9 cellular contexts compared by ENCODE assay signal in the genomic region with DNA sequence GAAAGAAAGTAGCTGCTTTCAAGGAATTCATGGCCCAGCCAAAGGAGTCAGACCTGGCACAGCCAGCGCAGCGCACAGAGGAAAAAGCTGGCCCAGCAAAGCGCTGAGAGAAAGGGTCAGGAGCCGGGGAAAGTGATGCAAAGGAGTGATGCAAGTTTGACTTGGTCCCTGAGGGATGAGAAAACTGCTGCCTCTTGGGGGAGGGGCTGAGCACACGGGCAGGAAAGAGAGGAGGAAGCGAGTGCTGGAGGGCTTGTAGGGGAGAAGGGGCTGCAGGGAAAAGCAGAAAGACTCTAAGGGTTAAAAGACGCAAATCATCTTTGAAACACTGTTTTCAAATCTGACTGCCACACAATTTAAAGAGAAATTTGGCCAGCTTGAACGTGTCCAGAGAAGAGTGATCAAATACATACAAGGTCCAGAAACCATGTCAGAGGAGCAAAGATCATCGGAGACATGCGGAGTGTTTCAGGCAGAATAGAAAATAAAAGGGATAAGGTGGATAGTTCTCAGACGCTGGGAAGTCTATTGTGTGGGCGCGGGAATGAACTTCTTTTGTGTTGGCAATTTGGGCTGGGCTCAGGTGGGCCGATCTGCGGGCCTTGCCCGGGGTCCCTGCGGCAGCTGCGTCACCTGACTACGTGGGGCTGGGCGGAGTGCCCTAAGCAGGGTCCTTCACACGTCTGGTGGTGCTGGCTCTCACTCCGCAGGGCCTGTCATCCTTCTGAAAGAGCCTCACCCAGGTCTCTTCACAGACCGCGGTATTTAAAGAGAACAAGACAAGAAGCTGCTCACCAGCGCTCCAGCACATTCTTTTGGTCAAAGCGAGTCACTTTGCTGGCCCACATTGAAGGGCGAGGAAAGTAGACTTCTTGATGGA. TPM values are rescaled to one million over a fixed set of nuclear protein-coding genes. Genes with fewer than 3 reads are reported as not detected.
A peak's percentile ranks its signal among the peaks of the same experiment; 100 is the strongest.
DNase-seq lines count a peak whose midpoint lies in the region; ATAC-seq, FAIRE-seq and TF ChIP-seq lines count a peak whose summit lies in the region.
"Had no signal": no experiment of that assay in that cellular context is flagged by ENCODE, and none has a peak within 500 bp of the region (broad histone marks: within the 10 kb centered on the region; RNA-seq: fewer than 3 reads in every experiment).

No MANE protein-coding gene starts in this region.

- H3K4me3 ChIP-seq in endothelial cell of umbilical vein (replicated peaks in 1 of 3; ENCODE audit: insufficient read depth in 1 of 3, low read depth in 1 of 3, low read length in 3 of 3), result peak overlapping the region in 2 of 3 experiments; percentile 17 to 30
- H3K4me3 ChIP-seq in mesenchymal stem cell (ENCODE audit: insufficient read depth in 1 of 2, low read depth in 1 of 2, low read length in 2 of 2), result peak overlapping the region in 1 of 2 experiments; percentile 66
- H3K4me3 ChIP-seq in vagina, result peak overlapping the region; percentile 2 to 22

- H4K8ac ChIP-seq in mesenchymal stem cell (ENCODE audit: low read length), result peak overlapping the region; percentile 82

- no peak overlapping the region for H3K14ac ChIP-seq in mesenchymal stem cell (ENCODE audit: low read length in 2 of 2)

- TF ChIP-seq CTCF in endothelial cell of umbilical vein (IDR thresholded peaks at IDR 0.05; ENCODE audit: extremely low read depth in 1 of 2, insufficient read depth in 1 of 2, low read depth in 1 of 2, low read length in 2 of 2) (no peak), vagina (IDR thresholded peaks at IDR 0.05) (no peak)

- no peak for TF ChIP-seq POLR2A in endothelial cell of umbilical vein (IDR thresholded peaks at IDR 0.05; ENCODE audit: low read depth, low read length)
- no peak for TF ChIP-seq POLR2A in vagina (IDR thresholded peaks at IDR 0.05)

- H3K4me1 Mint-ChIP-seq in activated CD4-positive, alpha-beta T cell treated with anti-CD3 and anti-CD28 coated beads for 36 hours, result peaks cover 30% of the 10 kb centered on the region
- peaks cover 21% of the 10 kb centered on the region for H3K4me1 Mint-ChIP-seq in activated CD4-positive, alpha-beta T cell treated with anti-CD3 and anti-CD28 coated beads, Interleukin-2, amount 10 ng/mL, durations not matched to agents 24 days and 14 days

- peak; percentile 8 for DNase-seq in activated CD4-positive, alpha-beta T cell treated with anti-CD3 and anti-CD28 coated beads for 36 hours
- no peak for DNase-seq in activated CD4-positive, alpha-beta T cell treated with anti-CD3 and anti-CD28 coated beads, Interleukin-2, amount 10 ng/mL, durations not matched to agents 24 days and 14 days
- DNase-seq in endothelial cell of umbilical vein (ENCODE audit: low read depth, low spot score), result peak; percentile 11
- peak; percentile 73 for DNase-seq in mesenchymal stem cell
- DNase-seq in vagina (ENCODE audit: extremely low spot score in 2 of 2), result no peak
- DNase-seq in activated effector memory CD4-positive, alpha-beta T cell treated with anti-CD3 and anti-CD28 coated beads, Interleukin-2, amount 50 U/mL, for 16 hours, result no peak
- DNase-seq in cerebellum (ENCODE audit: low spot score), result no peak
- DNase-seq in stimulated activated CD4-positive, alpha-beta T cell treated with anti-CD3 and anti-CD28 coated beads, Interleukin-4, amount 100 ng/mL, for 1 hour, result no peak
- DNase-seq: activated CD4-positive, alpha-beta T cell treated with anti-CD3 and anti-CD28 coated beads, Interleukin-2, amount 50 U/mL, for 1 hour had no signal

- H3K4me3 Mint-ChIP-seq in activated CD4-positive, alpha-beta T cell treated with anti-CD3 and anti-CD28 coated beads for 36 hours, result no peak overlapping the region
- H3K4me3 Mint-ChIP-seq in activated CD4-positive, alpha-beta T cell treated with anti-CD3 and anti-CD28 coated beads, Interleukin-2, amount 10 ng/mL, durations not matched to agents 24 days and 14 days, result no peak overlapping the region

- no peaks in the 10 kb centered on the region for H3K9me1 ChIP-seq in endothelial cell of umbilical vein (replicated peaks; ENCODE audit: control insufficient read depth, extremely low read depth, insufficient read depth, low read length)

- dilution Hi-C loops in endothelial cell of umbilical vein (cut with MboI; ENCODE audit: extremely low pct_ligation_motif_present, low sequenced_read_pairs), result no loop called here

- no peak overlapping the region for H3K27ac Mint-ChIP-seq in activated CD4-positive, alpha-beta T cell treated with anti-CD3 and anti-CD28 coated beads for 36 hours
- H3K27ac Mint-ChIP-seq in activated CD4-positive, alpha-beta T cell treated with anti-CD3 and anti-CD28 coated beads, Interleukin-2, amount 10 ng/mL, durations not matched to agents 24 days and 14 days, result no peak overlapping the region

- POLR2A ChIA-PET in activated CD4-positive, alpha-beta T cell treated with anti-CD3 and anti-CD28 coated beads for 36 hours (lab: Charles Lee), result no interaction called here
- POLR2A ChIA-PET in endothelial cell of umbilical vein (lab: Charles Lee), result no interaction called here

- H3K9ac ChIP-seq in endothelial cell of umbilical vein (replicated peaks; ENCODE audit: extremely low read depth, insufficient read depth, low read length) (no peak overlapping the region), mesenchymal stem cell (ENCODE audit: low read length) (peak overlapping the region; percentile 79)

- H3K9me3 ChIP-seq in endothelial cell of umbilical vein (replicated peaks; ENCODE audit: control insufficient read depth, insufficient read depth, low read length) (no peaks in the 10 kb centered on the region), mesenchymal stem cell (ENCODE audit: control insufficient read depth, low read length) (no peaks in the 10 kb centered on the region), vagina (no peaks in the 10 kb centered on the region)

- no peak overlapping the region for H2AK5ac ChIP-seq in mesenchymal stem cell (ENCODE audit: low read length, severe bottlenecking)

- WGBS in mesenchymal stem cell, result 13% methylated on average over 26 of the region's 27 CpGs

- H3K4ac ChIP-seq in mesenchymal stem cell (ENCODE audit: low read depth in 1 of 2, low read length in 2 of 2), result no peak overlapping the region

- no peaks in the 10 kb centered on the region for H3K79me2 ChIP-seq in endothelial cell of umbilical vein (ENCODE audit: control insufficient read depth, insufficient read depth, low read length)

- no TSS peak for BruUV-seq in endothelial cell of umbilical vein (replicated peaks; lab: Mats Ljungman, UMichigan)

- CTCF ChIA-PET in activated CD4-positive, alpha-beta T cell treated with anti-CD3 and anti-CD28 coated beads for 36 hours (lab: Charles Lee), result interaction anchor here (0.9 to 1.7 kb wide), 3 partner anchors 15 to 500 kb away, joined by 3 to 9 read pairs (median 8); no protein-coding TSS in a partner anchor
- CTCF ChIA-PET in endothelial cell of umbilical vein (lab: Charles Lee), result interaction anchor here (0.6 to 1.1 kb wide), 3 partner anchors 22 to 44 kb away, joined by 3 read pairs; no protein-coding TSS in a partner anchor

- H3K79me1 ChIP-seq in mesenchymal stem cell (replicated peaks; ENCODE audit: low read length, poor library complexity, severe bottlenecking), result no peaks in the 10 kb centered on the region

- H2AFZ ChIP-seq in endothelial cell of umbilical vein (ENCODE audit: low read depth, low read length) (peak overlapping the region; percentile 68), mesenchymal stem cell (ENCODE audit: low read depth, low read length) (peak overlapping the region; percentile 66)

- H3K4me1 ChIP-seq in endothelial cell of umbilical vein (ENCODE audit: control insufficient read depth, extremely low read depth, insufficient read depth, low read length) (peaks cover 8% of the 10 kb centered on the region), mesenchymal stem cell (ENCODE audit: control insufficient read depth, insufficient read depth, low read depth, low read length) (peaks cover 5% of the 10 kb centered on the region), vagina (peaks cover 24% of the 10 kb centered on the region)

- peak overlapping the region in 1 of 2 experiments; percentile 52 for H3K18ac ChIP-seq in mesenchymal stem cell (ENCODE audit: low read depth in 1 of 2, low read length in 2 of 2)

- H2BK5ac ChIP-seq in mesenchymal stem cell (ENCODE audit: low read depth, low read length, poor library complexity, severe bottlenecking), result no peak overlapping the region

- no peak overlapping the region for H3K23ac ChIP-seq in mesenchymal stem cell (ENCODE audit: low read length in 2 of 2)

- peaks cover 22% of the 10 kb centered on the region for H3K36me3 Mint-ChIP-seq in activated CD4-positive, alpha-beta T cell treated with anti-CD3 and anti-CD28 coated beads for 36 hours (ENCODE audit: low read depth)
- H3K36me3 Mint-ChIP-seq in activated CD4-positive, alpha-beta T cell treated with anti-CD3 and anti-CD28 coated beads, Interleukin-2, amount 10 ng/mL, durations not matched to agents 24 days and 14 days (ENCODE audit: low read depth), result peaks cover 25% of the 10 kb centered on the region

- H3K27me3 Mint-ChIP-seq in activated CD4-positive, alpha-beta T cell treated with anti-CD3 and anti-CD28 coated beads for 36 hours, result no peaks in the 10 kb centered on the region
- no peaks in the 10 kb centered on the region for H3K27me3 Mint-ChIP-seq in activated CD4-positive, alpha-beta T cell treated with anti-CD3 and anti-CD28 coated beads, Interleukin-2, amount 10 ng/mL, durations not matched to agents 24 days and 14 days

- no peaks in the 10 kb centered on the region for H4K20me1 ChIP-seq in endothelial cell of umbilical vein (replicated peaks; ENCODE audit: control insufficient read depth, extremely low read depth, insufficient read depth, low read length)

- H2BK15ac ChIP-seq in mesenchymal stem cell (ENCODE audit: low read depth, poor library complexity, severe bottlenecking), result peak overlapping the region; percentile 86

- H4K91ac ChIP-seq in mesenchymal stem cell (ENCODE audit: low read length), result no peak overlapping the region

- H3K9me3 Mint-ChIP-seq in activated CD4-positive, alpha-beta T cell treated with anti-CD3 and anti-CD28 coated beads for 36 hours (ENCODE audit: low read depth), result no peaks in the 10 kb centered on the region
- no peaks in the 10 kb centered on the region for H3K9me3 Mint-ChIP-seq in activated CD4-positive, alpha-beta T cell treated with anti-CD3 and anti-CD28 coated beads, Interleukin-2, amount 10 ng/mL, durations not matched to agents 24 days and 14 days

- ATAC-seq in activated CD4-positive, alpha-beta T cell treated with anti-CD3 and anti-CD28 coated beads for 36 hours, result no peak

- no peaks in the 10 kb centered on the region for H3K36me3 ChIP-seq in endothelial cell of umbilical vein (ENCODE audit: control insufficient read depth in 2 of 2, extremely low read depth in 1 of 2, insufficient read depth in 2 of 2, low read length in 2 of 2)
- H3K36me3 ChIP-seq in mesenchymal stem cell (ENCODE audit: control insufficient read depth in 1 of 2, insufficient read depth in 2 of 2, low read depth in 1 of 2, low read length in 2 of 2), result no peaks in the 10 kb centered on the region
- H3K36me3 ChIP-seq in vagina, result peaks cover 0 to under 1% of the 10 kb centered on the region in 2 donors

- FAIRE-seq in endothelial cell of umbilical vein (lab: Jason Lieb, UNC), result no peak

- H3K27ac ChIP-seq in endothelial cell of umbilical vein (ENCODE audit: insufficient read depth, low read depth, low read length) (no peak overlapping the region), mesenchymal stem cell (ENCODE audit: low read length, poor library complexity, severe bottlenecking) (no peak overlapping the region), vagina (peak overlapping the region; percentile 54)

- no peak overlapping the region for H2BK120ac ChIP-seq in mesenchymal stem cell (ENCODE audit: low read depth, low read length)

- H3K27me3 ChIP-seq in endothelial cell of umbilical vein (ENCODE audit: control insufficient read depth in 2 of 2, insufficient read depth in 2 of 2, low read length in 2 of 2) (no peaks in the 10 kb centered on the region), mesenchymal stem cell (ENCODE audit: control insufficient read depth in 1 of 2, insufficient read depth in 1 of 2, low read length in 2 of 2) (no peaks in the 10 kb centered on the region), vagina (no peaks in the 10 kb centered on the region)

- H3K4me2 ChIP-seq in endothelial cell of umbilical vein (ENCODE audit: insufficient read depth, low read length) (peak overlapping the region; percentile 63), mesenchymal stem cell (ENCODE audit: low read length, poor library complexity, severe bottlenecking) (peak overlapping the region; percentile 56)

- intact Hi-C loops in activated CD4-positive, alpha-beta T cell treated with anti-CD3 and anti-CD28 coated beads for 36 hours (cut with DNase I, micrococcal nuclease), result loop anchor here in 1 of 2 experiments (2.0 kb wide), 1 partner anchor 17 kb away; no protein-coding TSS in a partner anchor
- intact Hi-C loops in activated CD4-positive, alpha-beta T cell treated with anti-CD3 and anti-CD28 coated beads, Interleukin-2, amount 10 ng/mL, durations not matched to agents 24 days and 14 days (cut with micrococcal nuclease), result no loop called here
- intact Hi-C loops in endothelial cell of umbilical vein (cut with micrococcal nuclease) (no loop called here), vagina (cut with DNase I) (no loop called here)

- H2BK12ac ChIP-seq in mesenchymal stem cell (ENCODE audit: low read length in 2 of 2), result peak overlapping the region in 1 of 2 experiments; percentile 74

RNA-seq across cellular contexts. Expression of a gene that starts 18.1 kb away (rescaled TPM):
- total RNA-seq in activated CD4-positive, alpha-beta T cell treated with anti-CD3 and anti-CD28 coated beads for 36 hours, result 10 to 100 TPM; 16.1 to 16.5 TPM
- 16.6 and 17.9 TPM in 2 replicates for total RNA-seq in activated CD4-positive, alpha-beta T cell treated with anti-CD3 and anti-CD28 coated beads, Interleukin-2, amount 10 ng/mL, durations not matched to agents 24 days and 14 days
- total RNA-seq in endothelial cell of umbilical vein (1.8 and 2.1 TPM in 2 replicates), vagina (19.2 TPM), cerebellum (13.6 TPM)
- polyA plus RNA-seq in endothelial cell of umbilical vein, result 1.1 TPM in 2 replicates
- 0.83 and 1.4 TPM in 2 replicates for polyA plus RNA-seq in endothelial cell of umbilical vein (2011; cell fraction: cytosol; rRNA removed)
- 5.8 TPM in 2 replicates for polyA plus RNA-seq in endothelial cell of umbilical vein (2011; cell fraction: nucleus; rRNA removed)
- polyA plus RNA-seq in endothelial cell of umbilical vein (2012), result 0.75 and 1.1 TPM in 2 replicates
- 1.7 and 2.5 TPM in 2 replicates for polyA minus RNA-seq in endothelial cell of umbilical vein
- polyA minus RNA-seq in endothelial cell of umbilical vein (2011; cell fraction: cytosol; rRNA and poly(A)+ RNA removed), result not detected
- 3.7 and 4.1 TPM in 2 replicates for polyA minus RNA-seq in endothelial cell of umbilical vein (2011; cell fraction: nucleus; rRNA and poly(A)+ RNA removed)
- 1.9 TPM for polyA plus RNA-seq in mesenchymal stem cell (2013, experiment 1 of 2)
- 1.6 TPM for polyA plus RNA-seq in mesenchymal stem cell (2013, experiment 2 of 2)

Comparison
In these comparisons a context has a peak if more than half of its experiments do, and no peak if none do; other contexts are left out.
1. DNase-seq: peak in activated CD4-positive, alpha-beta T cell treated with anti-CD3 and anti-CD28 coated beads for 36 hours (single experiment), endothelial cell of umbilical vein (single experiment) and mesenchymal stem cell (single experiment); none in activated CD4-positive, alpha-beta T cell treated with anti-CD3 and anti-CD28 coated beads, Interleukin-2, amount 10 ng/mL, durations not matched to agents 24 days and 14 days (single experiment), vagina (0 of 2), activated effector memory CD4-positive, alpha-beta T cell treated with anti-CD3 and anti-CD28 coated beads, Interleukin-2, amount 50 U/mL, for 16 hours (single experiment), cerebellum (single experiment) and stimulated activated CD4-positive, alpha-beta T cell treated with anti-CD3 and anti-CD28 coated beads, Interleukin-4, amount 100 ng/mL, for 1 hour (single experiment).